Comparison of ENCODE assay signal across 8 cellular contexts in the genomic region with DNA sequence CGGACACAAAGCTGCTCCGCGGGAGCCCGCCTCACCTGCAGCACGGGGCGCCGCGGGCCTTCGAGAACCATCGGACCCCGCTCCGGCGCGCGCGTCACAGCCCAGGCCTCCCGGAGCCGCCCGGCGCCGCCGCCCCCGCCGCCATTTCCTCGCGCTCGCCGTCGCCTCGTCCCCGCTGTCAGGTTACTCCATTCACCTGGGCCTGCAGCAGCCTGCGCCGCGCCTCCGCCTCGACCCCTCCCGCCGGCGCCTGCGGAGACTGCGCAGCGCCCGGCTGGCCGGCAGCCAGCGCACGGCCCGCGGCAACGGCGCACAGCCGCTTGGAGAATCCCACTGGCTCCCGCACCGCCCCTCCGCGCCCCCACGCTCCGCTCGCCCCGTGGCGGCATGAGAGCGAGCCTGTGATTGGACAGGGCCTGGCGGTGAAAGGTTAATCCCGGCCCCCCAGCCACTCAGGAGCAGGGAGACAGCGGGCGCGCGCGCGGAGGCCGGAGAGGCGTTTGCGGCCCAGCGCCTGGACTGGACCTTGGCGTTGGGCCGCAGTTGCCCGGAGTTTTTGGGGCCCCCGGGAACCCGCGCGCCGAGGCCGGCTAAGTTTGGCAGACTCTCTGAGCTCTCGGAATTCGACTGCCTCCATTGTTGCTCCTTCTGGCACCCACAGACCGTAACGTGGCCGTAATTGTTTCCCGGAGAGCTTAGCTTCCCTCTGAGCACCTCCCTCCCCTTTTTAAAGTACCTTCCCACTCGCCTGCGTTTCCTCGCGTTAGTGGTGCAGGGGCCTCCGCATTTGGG. TPM values are rescaled to one million over a fixed set of nuclear protein-coding genes. Genes with fewer than 3 reads are reported as not detected.
DNase-seq lines count a peak whose midpoint lies in the region; ATAC-seq and TF ChIP-seq lines count a peak whose summit lies in the region.

A gene with protein sequence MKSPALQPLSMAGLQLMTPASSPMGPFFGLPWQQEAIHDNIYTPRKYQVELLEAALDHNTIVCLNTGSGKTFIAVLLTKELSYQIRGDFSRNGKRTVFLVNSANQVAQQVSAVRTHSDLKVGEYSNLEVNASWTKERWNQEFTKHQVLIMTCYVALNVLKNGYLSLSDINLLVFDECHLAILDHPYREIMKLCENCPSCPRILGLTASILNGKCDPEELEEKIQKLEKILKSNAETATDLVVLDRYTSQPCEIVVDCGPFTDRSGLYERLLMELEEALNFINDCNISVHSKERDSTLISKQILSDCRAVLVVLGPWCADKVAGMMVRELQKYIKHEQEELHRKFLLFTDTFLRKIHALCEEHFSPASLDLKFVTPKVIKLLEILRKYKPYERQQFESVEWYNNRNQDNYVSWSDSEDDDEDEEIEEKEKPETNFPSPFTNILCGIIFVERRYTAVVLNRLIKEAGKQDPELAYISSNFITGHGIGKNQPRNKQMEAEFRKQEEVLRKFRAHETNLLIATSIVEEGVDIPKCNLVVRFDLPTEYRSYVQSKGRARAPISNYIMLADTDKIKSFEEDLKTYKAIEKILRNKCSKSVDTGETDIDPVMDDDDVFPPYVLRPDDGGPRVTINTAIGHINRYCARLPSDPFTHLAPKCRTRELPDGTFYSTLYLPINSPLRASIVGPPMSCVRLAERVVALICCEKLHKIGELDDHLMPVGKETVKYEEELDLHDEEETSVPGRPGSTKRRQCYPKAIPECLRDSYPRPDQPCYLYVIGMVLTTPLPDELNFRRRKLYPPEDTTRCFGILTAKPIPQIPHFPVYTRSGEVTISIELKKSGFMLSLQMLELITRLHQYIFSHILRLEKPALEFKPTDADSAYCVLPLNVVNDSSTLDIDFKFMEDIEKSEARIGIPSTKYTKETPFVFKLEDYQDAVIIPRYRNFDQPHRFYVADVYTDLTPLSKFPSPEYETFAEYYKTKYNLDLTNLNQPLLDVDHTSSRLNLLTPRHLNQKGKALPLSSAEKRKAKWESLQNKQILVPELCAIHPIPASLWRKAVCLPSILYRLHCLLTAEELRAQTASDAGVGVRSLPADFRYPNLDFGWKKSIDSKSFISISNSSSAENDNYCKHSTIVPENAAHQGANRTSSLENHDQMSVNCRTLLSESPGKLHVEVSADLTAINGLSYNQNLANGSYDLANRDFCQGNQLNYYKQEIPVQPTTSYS (N-terminal part only) (minus strand): TSS at position 335 of the 792 bp plus-strand sequence. CDS start 24,071 bp downstream, outside the sequence.

- CTCF ChIA-PET in BJ (lab: Yijun Ruan, JAX) = no interaction called here

- TF ChIP-seq CTCF in BJ (IDR thresholded peaks at IDR 0.05; ENCODE audit: insufficient read depth, low read depth, low read length) (no peak), colonic mucosa (IDR thresholded peaks at IDR 0.05) (no peak)

- no peaks in the 10 kb centered on the region for H3K27me3 Mint-ChIP-seq in activated CD4-positive, alpha-beta T cell treated with anti-CD3 and anti-CD28 coated beads, Interleukin-2, amount 10 ng/mL, durations not matched to agents 24 days and 14 days

- H3K36me3 ChIP-seq in BJ (ENCODE audit: control insufficient read depth, insufficient read depth, low read length) (no peaks in the 10 kb centered on the region), colonic mucosa (no peaks in the 10 kb centered on the region)

- H3K27ac Mint-ChIP-seq in activated CD4-positive, alpha-beta T cell treated with anti-CD3 and anti-CD28 coated beads, Interleukin-2, amount 10 ng/mL, durations not matched to agents 24 days and 14 days = peak within 1 kb of the TSS; percentile 97

- H3K9me3 ChIP-seq in colonic mucosa = no peaks in the 10 kb centered on the region

- H3K27me3 ChIP-seq in BJ (ENCODE audit: control insufficient read depth, insufficient read depth, low read length) (no peaks in the 10 kb centered on the region), colonic mucosa (no peaks in the 10 kb centered on the region)

- peaks cover 30% of the 10 kb centered on the region for H3K4me1 Mint-ChIP-seq in activated CD4-positive, alpha-beta T cell treated with anti-CD3 and anti-CD28 coated beads, Interleukin-2, amount 10 ng/mL, durations not matched to agents 24 days and 14 days

- intact Hi-C loops in activated CD4-positive, alpha-beta T cell treated with anti-CD3 and anti-CD28 coated beads, Interleukin-2, amount 10 ng/mL, durations not matched to agents 24 days and 14 days (cut with micrococcal nuclease) = loop anchor here (1.0 to 5.0 kb wide), 3 partner anchors 103 to 985 kb away; partner anchors contain the start of gene PPP4R4
- intact Hi-C loops in colonic mucosa (cut with DNase I) = no loop called here
- intact Hi-C loops in left colon (cut with DNase I, micrococcal nuclease) = no loop called here

- H3K4me3 Mint-ChIP-seq in activated CD4-positive, alpha-beta T cell treated with anti-CD3 and anti-CD28 coated beads, Interleukin-2, amount 10 ng/mL, durations not matched to agents 24 days and 14 days = peak within 1 kb of the TSS; percentile 91

- H3K9ac ChIP-seq in colonic mucosa (ENCODE audit: low read depth in 2 of 2, low read length in 2 of 2) = peak within 1 kb of the TSS; percentile 92 to 99

- DNase-seq in BJ (ENCODE audit: low read depth) = peak; percentile 43
- peak; percentile 81 to 96 for DNase-seq in NCI-H526 (lab: John Stamatoyannopoulos, UW)
- DNase-seq in activated CD4-positive, alpha-beta T cell treated with anti-CD3 and anti-CD28 coated beads, Interleukin-2, amount 10 ng/mL, durations not matched to agents 24 days and 14 days = peak; percentile 99
- peak; percentile 99 for DNase-seq in colonic mucosa
- DNase-seq in left colon = peak; percentile 96 to 98
- peak; percentile 93 for DNase-seq in stimulated activated CD4-positive, alpha-beta T cell treated with anti-CD3 and anti-CD28 coated beads, Interleukin-1b, Interleukin-23, amount 100 ng/mL, for 48 hours

- peaks cover 7% of the 10 kb centered on the region for H3K4me1 ChIP-seq in colonic mucosa

- ATAC-seq in GM19324 (IDR thresholded peaks at IDR 0.05; ENCODE audit: low FRiP score, unreplicated experiment) (peak; percentile 83), HG03460 (IDR thresholded peaks at IDR 0.05; ENCODE audit: unreplicated experiment) (peak; percentile 70), left colon (peak; percentile 89)

- POLR2A ChIA-PET in BJ (lab: Charles Lee) = interaction anchor here (0.7 kb wide), 1 partner anchor 49 kb away, joined by 3 read pairs; no protein-coding TSS in a partner anchor

- H3K36me3 Mint-ChIP-seq in activated CD4-positive, alpha-beta T cell treated with anti-CD3 and anti-CD28 coated beads, Interleukin-2, amount 10 ng/mL, durations not matched to agents 24 days and 14 days (ENCODE audit: low read depth) = peaks cover 16% of the 10 kb centered on the region

- H3K9me3 Mint-ChIP-seq in activated CD4-positive, alpha-beta T cell treated with anti-CD3 and anti-CD28 coated beads, Interleukin-2, amount 10 ng/mL, durations not matched to agents 24 days and 14 days = no peaks in the 10 kb centered on the region

- H3K4me3 ChIP-seq in BJ (ENCODE audit: low read depth, low read length) (peak within 1 kb of the TSS; percentile 83), colonic mucosa (peak within 1 kb of the TSS; percentile 78)

- H3K27ac ChIP-seq in colonic mucosa = peak within 1 kb of the TSS; percentile 81

RNA-seq across cellular contexts. Expression of the gene that starts here (rescaled TPM):
- polyA plus RNA-seq in BJ (2011; rRNA removed) = 15.7 and 31.3 TPM in 2 replicates
- polyA minus RNA-seq in BJ (2011; rRNA and poly(A)+ RNA removed) = 41.5 and 48.5 TPM in 2 replicates
- 74.4 and 77.0 TPM in 2 replicates for total RNA-seq in activated CD4-positive, alpha-beta T cell treated with anti-CD3 and anti-CD28 coated beads, Interleukin-2, amount 10 ng/mL, durations not matched to agents 24 days and 14 days
- total RNA-seq in colonic mucosa (10 to 100 TPM; 49.3 to 53.7 TPM), left colon (10 to 100 TPM; 49.0 to 77.3 TPM)

Comparison
In these comparisons a context has a peak if more than half of its experiments do, and no peak if none do; other contexts are left out.
1. Peak in every context shown above with its lines: DNase-seq, ATAC-seq, H3K4me3 ChIP-seq and H3K27ac ChIP-seq.
2. DNase-seq: peak in every context shown above with its lines; median percentile 99 in activated CD4-positive, alpha-beta T cell treated with anti-CD3 and anti-CD28 coated beads, Interleukin-2, amount 10 ng/mL, durations not matched to agents 24 days and 14 days; 99 in colonic mucosa; 97 in left colon; 93 in stimulated activated CD4-positive, alpha-beta T cell treated with anti-CD3 and anti-CD28 coated beads, Interleukin-1b, Interleukin-23, amount 100 ng/mL, for 48 hours; 88 in NCI-H526; 43 in BJ.